Comparison of ENCODE assay signal across 20 cellular contexts in genomic region chr7:2494191-2495130, GRCh38. TPM values are rescaled to one million over a fixed set of nuclear protein-coding genes. Genes with fewer than 3 reads are reported as not detected.
DNase-seq lines count a peak whose midpoint lies in the region; ATAC-seq and TF ChIP-seq lines count a peak whose summit lies in the region.
"Had no signal": no experiment of that assay in that cellular context is flagged by ENCODE, and none has a peak within 500 bp of the region (broad histone marks: within the 10 kb centered on the region; RNA-seq: fewer than 3 reads in every experiment).

No MANE protein-coding gene starts in this region.

- H3K27ac Mint-ChIP-seq in mesothelial cell of epicardium, result no peak overlapping the region

- H3K23ac ChIP-seq in neuronal stem cell (ENCODE audit: low read depth, low read length, poor library complexity), result peak overlapping the region; percentile 16

- intact Hi-C loops in left ventricle myocardium superior (cut with micrococcal nuclease) (no loop called here), posterior cingulate gyrus (cut with DNase I) (no loop called here)

- peak overlapping the region; percentile 34 for H4K91ac ChIP-seq in neuronal stem cell (ENCODE audit: low read depth, low read length, poor library complexity)

- H3K4me3 ChIP-seq in BLaER1 treated with 17β-estradiol and CSF1 and Interleukin-3, amounts not matched to agents 10 nM and 100 nM, result no peak overlapping the region
- no peak overlapping the region for H3K4me3 ChIP-seq in neuronal stem cell (ENCODE audit: low read length in 2 of 2)
- H3K4me3 ChIP-seq: A549, GM23248, PC-9 had no signal

- H3K4ac ChIP-seq in neuronal stem cell (ENCODE audit: low read length), result peak overlapping the region; percentile 89

- peak overlapping the region; percentile 14 for H3K14ac ChIP-seq in neuronal stem cell (ENCODE audit: low read length)

- H3K18ac ChIP-seq in neuronal stem cell (ENCODE audit: low read length), result peak overlapping the region; percentile 97

- H2AFZ ChIP-seq in neuronal stem cell (ENCODE audit: low read length), result no peak overlapping the region
- H2AFZ ChIP-seq: GM23248, PC-9 had no signal

- H3K4me3 Mint-ChIP-seq in mesothelial cell of epicardium, result no peak overlapping the region

- H2BK120ac ChIP-seq in neuronal stem cell (ENCODE audit: low read depth, low read length), result peak overlapping the region; percentile 97

- no peaks in the 10 kb centered on the region for H3K36me3 Mint-ChIP-seq in mesothelial cell of epicardium

- no peaks in the 10 kb centered on the region for H3K9me3 Mint-ChIP-seq in mesothelial cell of epicardium

- no peaks in the 10 kb centered on the region for H4K20me1 ChIP-seq in BLaER1 treated with 17β-estradiol and CSF1 and Interleukin-3, amounts not matched to agents 10 nM and 100 nM

- TF ChIP-seq CTCF in mesothelial cell of epicardium (IDR thresholded peaks at IDR 0.05; ENCODE audit: unreplicated experiment), result no peak

- H3K79me1 ChIP-seq in neuronal stem cell (ENCODE audit: low read depth, low read length), result peaks cover 6% of the 10 kb centered on the region

- peak overlapping the region; percentile 95 for H2BK15ac ChIP-seq in neuronal stem cell (ENCODE audit: low read length)

- DNase-seq in SK-N-DZ (ENCODE audit: low spot score) (peak; percentile 43), left ventricle myocardium superior (no peak), neuronal stem cell (ENCODE audit: low spot score) (no peak), posterior cingulate gyrus (no peak), mesothelial cell of epicardium (ENCODE audit: low spot score in 2 of 2, unreplicated experiment in 2 of 2) (no peak)
- DNase-seq in activated CD4-positive, alpha-beta T cell treated with anti-CD3 and anti-CD28 coated beads, Interleukin-2, amount 50 U/mL, for 1 hour, result no peak
- no peak for DNase-seq in central memory CD4-positive, alpha-beta T cell
- DNase-seq: DND-41, GM23248, NCI-H1048, NCI-H146, NCI-H2081 treated with DMSO at 0.1 percent for 48 hours, NCI-H510A, NCI-H774, PC-9 had no signal

- H3K9me3 ChIP-seq in BLaER1 treated with 17β-estradiol and CSF1 and Interleukin-3, amounts not matched to agents 10 nM and 100 nM (replicated peaks in 1 of 11), result no peaks in the 10 kb centered on the region
- H3K9me3 ChIP-seq in neuronal stem cell (replicated peaks in 1 of 2; ENCODE audit: control insufficient read depth in 2 of 2, insufficient read depth in 1 of 2, low read depth in 1 of 2, low read length in 2 of 2), result no peaks in the 10 kb centered on the region
- H3K9me3 ChIP-seq: A549 had no signal

- H4K8ac ChIP-seq in neuronal stem cell (ENCODE audit: low read depth, low read length), result no peak overlapping the region

- H2BK12ac ChIP-seq in neuronal stem cell (ENCODE audit: low read length), result peak overlapping the region; percentile 96

- H3K27me3 ChIP-seq in BLaER1 treated with 17β-estradiol and CSF1 and Interleukin-3, amounts not matched to agents 10 nM and 100 nM, result peaks cover 0 to 28% (median 0%) of the 10 kb centered on the region in 11 experiments; a peak in 3 of 22 replicates
- no peaks in the 10 kb centered on the region for H3K27me3 ChIP-seq in neuronal stem cell (ENCODE audit: control insufficient read depth in 3 of 3, insufficient read depth in 3 of 3, low read depth in 1 of 3, low read length in 3 of 3)

- H3K4me2 ChIP-seq in BLaER1 treated with 17β-estradiol and CSF1 and Interleukin-3, amounts not matched to agents 10 nM and 100 nM, result peak overlapping the region; percentile 44 to 83 (median 77); a peak in 21 of 22 replicates
- no peak overlapping the region for H3K4me2 ChIP-seq in neuronal stem cell (ENCODE audit: insufficient read depth, low read length, poor library complexity, severe bottlenecking)
- H3K4me2 ChIP-seq: A549, KMS-11, PC-9 had no signal

- peaks cover 41 to 81% (median 74%) of the 10 kb centered on the region in 10 experiments for H3K4me1 ChIP-seq in BLaER1 treated with 17β-estradiol and CSF1 and Interleukin-3, amounts not matched to agents 10 nM and 100 nM
- peaks cover 48% of the 10 kb centered on the region in 2 donors for H3K4me1 ChIP-seq in neuronal stem cell (ENCODE audit: control insufficient read depth in 2 of 2, insufficient read depth in 1 of 2, low read depth in 1 of 2, low read length in 2 of 2)
- H3K4me1 ChIP-seq: A549 had no signal

- H3K4me1 Mint-ChIP-seq in mesothelial cell of epicardium, result peaks cover 31% of the 10 kb centered on the region

- peak overlapping the region in 4 of 11 experiments; percentile 35 to 50 (median 42); a peak in 5 of 22 replicates for H3K9ac ChIP-seq in BLaER1 treated with 17β-estradiol and CSF1 and Interleukin-3, amounts not matched to agents 10 nM and 100 nM
- no peak overlapping the region for H3K9ac ChIP-seq in neuronal stem cell (ENCODE audit: low read depth, low read length, poor library complexity)
- H3K9ac ChIP-seq: GM23248, KMS-11 had no signal

- no CpG with 5 or more reads among the region's 32 CpGs for WGBS in neuronal stem cell (ENCODE audit: extremely low coverage in 2 of 2, insufficient read length in 2 of 2, insufficient replicate concordance in 1 of 2), 2 donors

- ATAC-seq in left ventricle myocardium superior, result peak; percentile 44

- H3K27me3 Mint-ChIP-seq in mesothelial cell of epicardium (ENCODE audit: low read depth), result peaks cover 2% of the 10 kb centered on the region

- H2BK5ac ChIP-seq in neuronal stem cell (ENCODE audit: low read length), result peak overlapping the region; percentile 96

- H2AK5ac ChIP-seq in neuronal stem cell (ENCODE audit: low read depth, low read length), result peak overlapping the region; percentile 100

- H3K36me3 ChIP-seq in BLaER1 treated with 17β-estradiol and CSF1 and Interleukin-3, amounts not matched to agents 10 nM and 100 nM, result no peaks in the 10 kb centered on the region
- H3K36me3 ChIP-seq in neuronal stem cell (replicated peaks in 1 of 2; ENCODE audit: control insufficient read depth in 2 of 2, insufficient read depth in 2 of 2, low read length in 2 of 2), result no peaks in the 10 kb centered on the region

- peak overlapping the region in 4 of 11 experiments; percentile 28 to 62 (median 48); a peak in 7 of 22 replicates for H3K27ac ChIP-seq in BLaER1 treated with 17β-estradiol and CSF1 and Interleukin-3, amounts not matched to agents 10 nM and 100 nM
- H3K27ac ChIP-seq in neuronal stem cell (replicated peaks; ENCODE audit: low read length), result peak overlapping the region; percentile 19
- H3K27ac ChIP-seq: A549, C4-2B, GM23248, KMS-11, PC-9 had no signal

RNA-seq across cellular contexts. Expression of gene GRIFIN, which starts 18.3 kb away (rescaled TPM):
- not detected in 2 replicates for polyA plus RNA-seq in SK-N-DZ (2014; cell fraction: cytosol; rRNA removed)
- not detected in 2 replicates for polyA plus RNA-seq in SK-N-DZ (2014; cell fraction: nucleus; rRNA removed)
- total RNA-seq in left ventricle myocardium superior (not detected), mesothelial cell of epicardium (not detected in 3 replicates)
- not detected for polyA plus RNA-seq in neuronal stem cell (2013, experiment 1 of 2)
- not detected for polyA plus RNA-seq in neuronal stem cell (2013, experiment 2 of 2)
- total RNA-seq: GM23248, M059J, PC-9 had no signal
- polyA plus RNA-seq: A549, GM23248 had no signal

RNA-seq across cellular contexts. Expression of gene LFNG, which starts 25.1 kb away (rescaled TPM):
- 21.8 and 24.5 TPM in 2 replicates for polyA plus RNA-seq in SK-N-DZ (2014; cell fraction: cytosol; rRNA removed)
- 50.4 and 51.5 TPM in 2 replicates for polyA plus RNA-seq in SK-N-DZ (2014; cell fraction: nucleus; rRNA removed)
- total RNA-seq in left ventricle myocardium superior (6.4 TPM), mesothelial cell of epicardium (16.0 to 19.0 TPM (median 16.3 TPM) in 3 replicates)
- polyA plus RNA-seq in neuronal stem cell (2013, experiment 1 of 2), result 84.0 TPM
- 82.3 TPM for polyA plus RNA-seq in neuronal stem cell (2013, experiment 2 of 2)
